8 cellular contexts compared by ENCODE assay signal in genomic region chr11:49995559-49995958, GRCh38. TPM values are rescaled to one million over a fixed set of nuclear protein-coding genes. Genes with fewer than 3 reads are reported as not detected.
A peak's percentile ranks its signal among the peaks of the same experiment; 100 is the strongest.
DNase-seq lines count a peak whose midpoint lies in the region; ATAC-seq and TF ChIP-seq lines count a peak whose summit lies in the region.

No MANE protein-coding gene starts in this region.

- ATAC-seq in HG03571 (IDR thresholded peaks at IDR 0.05; ENCODE audit: unreplicated experiment): no peak
- ATAC-seq in activated T-helper 17 cell treated with anti-CD3 and anti-CD28 coated beads, Interleukin-2, amount 50 U/mL, for 72 hours (replicated peaks): no peak

- in situ Hi-C loops in brain microvascular endothelial cell (cut with HindIII; ENCODE audit: low pct_ligation_motif_present, low sequenced_read_pairs): no loop called here

- no peaks in the 10 kb centered on the region for H3K27me3 Mint-ChIP-seq in activated T-helper 17 cell treated with anti-CD3 and anti-CD28 coated beads, Interleukin-2, amount 50 U/mL, for 72 hours

- TF ChIP-seq CTCF in HL-60 (IDR thresholded peaks at IDR 0.05; ENCODE audit: insufficient read depth, low read length) (no peak), brain microvascular endothelial cell (IDR thresholded peaks at IDR 0.05; ENCODE audit: low read depth, low read length, missing control alignments) (peak; percentile 51)

- H3K27me3 ChIP-seq in HL-60 (ENCODE audit: insufficient read depth, poor library complexity, severe bottlenecking): no peaks in the 10 kb centered on the region
- no peaks in the 10 kb centered on the region for H3K27me3 ChIP-seq in brain microvascular endothelial cell (replicated peaks)

- DNase-seq in NCI-H1436 (lab: John Stamatoyannopoulos, UW): peak; percentile 57
- DNase-seq in NCI-H1436 treated with DMSO at 0.1 percent for 48 hours (lab: John Stamatoyannopoulos, UW): no peak
- DNase-seq in HL-60 (ENCODE audit: low read depth in 1 of 2, low spot score in 1 of 2): peak; percentile 28 to 63
- DNase-seq in NCI-H82 (lab: John Stamatoyannopoulos, UW): peak; percentile 90
- DNase-seq in brain microvascular endothelial cell: peak; percentile 35
- peak; percentile 37 for DNase-seq in myocyte (ENCODE audit: low read depth)

- H3K4me3 Mint-ChIP-seq in activated T-helper 17 cell treated with anti-CD3 and anti-CD28 coated beads, Interleukin-2, amount 50 U/mL, for 72 hours: no peak overlapping the region

- H3K36me3 ChIP-seq in brain microvascular endothelial cell (replicated peaks): no peaks in the 10 kb centered on the region

- no peaks in the 10 kb centered on the region for H3K9me3 Mint-ChIP-seq in activated T-helper 17 cell treated with anti-CD3 and anti-CD28 coated beads, Interleukin-2, amount 50 U/mL, for 72 hours

- no peaks in the 10 kb centered on the region for H3K4me1 Mint-ChIP-seq in activated T-helper 17 cell treated with anti-CD3 and anti-CD28 coated beads, Interleukin-2, amount 50 U/mL, for 72 hours

- H3K4me3 ChIP-seq in HL-60 (replicated peaks; ENCODE audit: insufficient read depth, low read length): no peak overlapping the region
- no peak overlapping the region for H3K4me3 ChIP-seq in brain microvascular endothelial cell (ENCODE audit: low read depth, low read length)

- H3K27ac ChIP-seq in HL-60 (replicated peaks): no peak overlapping the region
- no peak overlapping the region for H3K27ac ChIP-seq in brain microvascular endothelial cell

- H3K27ac Mint-ChIP-seq in activated T-helper 17 cell treated with anti-CD3 and anti-CD28 coated beads, Interleukin-2, amount 50 U/mL, for 72 hours: no peak overlapping the region

- no peaks in the 10 kb centered on the region for H3K36me3 Mint-ChIP-seq in activated T-helper 17 cell treated with anti-CD3 and anti-CD28 coated beads, Interleukin-2, amount 50 U/mL, for 72 hours (ENCODE audit: low read depth)

RNA-seq across cellular contexts. Expression of gene OR4C12, which starts 13.2 kb away (rescaled TPM):
- total RNA-seq in myocyte: not detected in 2 replicates
- polyA plus RNA-seq in myocyte (2012): not detected
- total RNA-seq in activated T-helper 17 cell treated with anti-CD3 and anti-CD28 coated beads, Interleukin-2, amount 50 U/mL, for 72 hours: not detected

RNA-seq across cellular contexts. Expression of gene OR4C45, which starts 37.1 kb away (rescaled TPM):
- not detected in 2 replicates for total RNA-seq in myocyte
- polyA plus RNA-seq in myocyte (2012): not detected
- not detected for total RNA-seq in activated T-helper 17 cell treated with anti-CD3 and anti-CD28 coated beads, Interleukin-2, amount 50 U/mL, for 72 hours

RNA-seq across cellular contexts. Expression of gene OR4C13, which starts 43.4 kb away (rescaled TPM):
- total RNA-seq in myocyte: not detected in 2 replicates
- not detected for polyA plus RNA-seq in myocyte (2012)
- not detected for total RNA-seq in activated T-helper 17 cell treated with anti-CD3 and anti-CD28 coated beads, Interleukin-2, amount 50 U/mL, for 72 hours
